Comparison of ENCODE assay signal across 20 cellular contexts in genomic region chr2:173137616-173138015, GRCh38.
"Had no signal": no experiment of that assay in that cellular context is flagged by ENCODE, and none has a peak within 500 bp of the region (broad histone marks: within the 10 kb centered on the region; RNA-seq: fewer than 3 reads in every experiment).

No MANE protein-coding gene starts in this region.

- H3K27me3 Mint-ChIP-seq: dendritic cell treated with granulocyte-macrophage colony-stimulating factor and Interleukin-4, amounts not matched to agents 40 ng/mL and 50 ng/mL, for 4 days had no signal

- H3K9ac ChIP-seq: neural progenitor cell had no signal

- H2AFZ ChIP-seq: neural progenitor cell had no signal

- H3K4me2 ChIP-seq: neural progenitor cell had no signal

- H3K9me3 ChIP-seq: upper lobe of right lung had no signal

- H3K4me3 ChIP-seq: cardiac muscle cell, mucosa of descending colon, neural progenitor cell, upper lobe of right lung had no signal

- DNase-seq: activated CD8-positive, alpha-beta memory T cell treated with anti-CD3 and anti-CD28 coated beads, Interleukin-2, amount 50 U/mL, for 48 hours; activated naive CD4-positive, alpha-beta T cell treated with Interleukin-2 at 50 U/mL for 16 hours; activated naive CD8-positive, alpha-beta T cell treated with anti-CD3 and anti-CD28 coated beads for 36 hours; activated T-cell treated with anti-CD3 and anti-CD28 coated beads, Interleukin-2, amount 50 U/mL, for 4 hours; effector CD4-positive, alpha-beta T cell; foreskin keratinocyte; immature natural killer cell; kidney glomerular epithelial cell; left ventricle myocardium superior; mucosa of descending colon; retina; stimulated activated CD4-positive, alpha-beta T cell treated with anti-CD3 and anti-CD28 coated beads, Interleukin-4, amount 100 ng/mL, for 24 hours; stimulated activated naive CD8-positive, alpha-beta T cell treated with anti-CD3 and anti-CD28 coated beads, Interleukin-15, Interleukin-2, amounts not matched to agents 100 U/mL and 50 U/mL, for 24 hours; T-helper 9 cell; upper lobe of right lung had no signal

- H3K4me3 Mint-ChIP-seq: activated naive CD8-positive, alpha-beta T cell treated with anti-CD3 and anti-CD28 coated beads for 36 hours; activated T-cell treated with anti-CD3 and anti-CD28 coated beads, Interleukin-2, amount 50 U/mL, for 4 hours; dendritic cell treated with granulocyte-macrophage colony-stimulating factor and Interleukin-4, amounts not matched to agents 40 ng/mL and 50 ng/mL, for 4 days; neural progenitor cell; WTC11 had no signal

- H3K36me3 ChIP-seq: cardiac muscle cell, neural progenitor cell, upper lobe of right lung had no signal

- H3K27ac Mint-ChIP-seq: activated naive CD8-positive, alpha-beta T cell treated with anti-CD3 and anti-CD28 coated beads for 36 hours; dendritic cell treated with granulocyte-macrophage colony-stimulating factor and Interleukin-4, amounts not matched to agents 40 ng/mL and 50 ng/mL, for 4 days; neural progenitor cell had no signal

- ATAC-seq: activated T-cell treated with anti-CD3 and anti-CD28 coated beads, Interleukin-2, amount 50 U/mL, for 4 hours; foreskin keratinocyte; left ventricle myocardium superior; mucosa of descending colon; stimulated activated naive CD8-positive, alpha-beta T cell treated with anti-CD3 and anti-CD28 coated beads, Interleukin-15, Interleukin-2, amounts not matched to agents 100 U/mL and 50 U/mL, for 24 hours; upper lobe of right lung; WTC11 had no signal

- H3K27me3 ChIP-seq: cardiac muscle cell, foreskin keratinocyte, neural progenitor cell, upper lobe of right lung had no signal

- H3K27ac ChIP-seq: cardiac muscle cell, neural progenitor cell, upper lobe of right lung had no signal

- FAIRE-seq: endometrium had no signal
